In genomic region chr2:113311191-113311590, GRCh38 we compare ENCODE assay signal across 1 cellular context.
TF ChIP-seq lines count a peak whose summit lies in the region.

No MANE protein-coding gene starts in this region.

TF ChIP-seq in HepG2, 621 proteins besides CTCF, POLR2A, EP300 and RAD21:
- 0 out of 2 replicates have a peak, but pooled peaks have one; percentile 26 for TF ChIP-seq MNT (IDR thresholded peaks at IDR 0.05)
